10 cellular contexts compared by ENCODE assay signal in genomic region chr6:16473184-16473907, GRCh38.
DNase-seq lines count a peak whose midpoint lies in the region; ATAC-seq and TF ChIP-seq lines count a peak whose summit lies in the region.
"Had no signal": no experiment of that assay in that cellular context is flagged by ENCODE, and none has a peak within 500 bp of the region (broad histone marks: within the 10 kb centered on the region; RNA-seq: fewer than 3 reads in every experiment).

No MANE protein-coding gene starts in this region.

- TF ChIP-seq CTCF in psoas muscle (IDR thresholded peaks at IDR 0.05) = no peak

- intact Hi-C loops in psoas muscle (cut with DNase I) = no loop called here

- no peaks in the 10 kb centered on the region for H3K27me3 ChIP-seq in psoas muscle (ENCODE audit: insufficient read depth in 3 of 3, low read length in 2 of 3)

- no peak overlapping the region for H3K27ac ChIP-seq in psoas muscle

- H3K36me3 ChIP-seq in psoas muscle (ENCODE audit: insufficient read depth in 1 of 2, low read depth in 1 of 2) = no peaks in the 10 kb centered on the region

- DNase-seq in germinal center (ENCODE audit: low spot score) (peak; percentile 11), NCI-H82 treated with DMSO at 0.1 percent for 48 hours (lab: John Stamatoyannopoulos, UW; ENCODE audit: unreplicated experiment) (no peak), CD1c-positive myeloid dendritic cell (ENCODE audit: extremely low spot score) (no peak), NCI-H2029 (lab: John Stamatoyannopoulos, UW) (no peak), psoas muscle (no peak)
- DNase-seq: activated CD4-positive, CD25-positive, alpha-beta regulatory T cell treated with anti-CD3 and anti-CD28 coated beads, Interleukin-2, amount 50 U/mL, for 72 hours; NCI-H146 had no signal

- H3K4me3 ChIP-seq in psoas muscle = no peak overlapping the region

- H3K9me3 ChIP-seq in psoas muscle = no peaks in the 10 kb centered on the region

- 86 to 95% (median 87%) methylated on average over 10 of the region's 10 CpGs for WGBS in psoas muscle, 3 donors

- peak; percentile 37 for ATAC-seq in GM18505 (IDR thresholded peaks at IDR 0.05; ENCODE audit: unreplicated experiment)
- ATAC-seq in GM21367 (IDR thresholded peaks at IDR 0.05; ENCODE audit: unreplicated experiment) = peak; percentile 36
- peak; percentile 50 for ATAC-seq in HG03378 (IDR thresholded peaks at IDR 0.05; ENCODE audit: unreplicated experiment)
- no peak for ATAC-seq in psoas muscle

- TF ChIP-seq POLR2A in GM18505 (IDR thresholded peaks at IDR 0.05; ENCODE audit: borderline replicate concordance, extremely low read depth, insufficient read depth, insufficient read length) = no peak

- peaks cover 11% of the 10 kb centered on the region for H3K4me1 ChIP-seq in psoas muscle

Comparison
In these comparisons a context has a peak if more than half of its experiments do, and no peak if none do; other contexts are left out.
1. ATAC-seq: peak in GM18505 (single experiment), GM21367 (single experiment) and HG03378 (single experiment); none in psoas muscle (0 of 4).